Comparison of ENCODE assay signal across 17 cellular contexts in the genomic region with DNA sequence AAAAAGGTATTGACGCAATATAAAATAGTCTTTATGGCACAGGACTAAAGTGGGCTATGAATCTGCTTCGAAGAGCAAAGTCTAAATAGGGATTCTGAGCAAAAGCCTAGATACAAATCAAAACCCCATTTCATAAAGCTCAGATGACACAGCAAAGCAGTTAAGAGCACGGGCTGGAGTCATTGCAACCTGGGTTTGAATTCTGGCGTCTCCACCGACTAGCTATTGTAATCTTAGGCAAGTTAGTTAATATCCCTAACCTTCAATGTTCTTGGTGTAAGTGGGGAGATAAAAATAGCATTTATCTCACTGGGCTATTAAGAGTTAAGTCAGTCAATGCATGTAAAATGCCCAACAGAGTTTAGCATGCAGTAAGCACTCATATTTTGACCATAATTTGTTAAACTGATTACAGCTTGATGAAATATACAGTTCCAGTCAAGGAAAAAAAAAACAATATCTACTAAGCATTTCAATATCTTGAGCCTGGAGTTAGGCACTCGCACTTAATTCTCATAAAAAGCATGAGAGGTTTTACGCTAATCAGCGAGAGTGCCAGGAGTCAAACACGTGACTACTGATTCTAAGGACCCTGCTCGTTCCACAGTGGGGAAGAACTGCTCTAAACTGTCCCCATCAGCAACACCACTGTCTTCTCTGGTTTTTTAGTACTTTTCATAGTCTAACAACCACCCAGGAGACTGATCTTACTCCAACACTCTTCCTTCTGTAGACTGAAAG.
A peak's percentile ranks its signal among the peaks of the same experiment; 100 is the strongest.
DNase-seq lines count a peak whose midpoint lies in the region; ATAC-seq lines count a peak whose summit lies in the region.
"Had no signal": no experiment of that assay in that cellular context is flagged by ENCODE, and none has a peak within 500 bp of the region (broad histone marks: within the 10 kb centered on the region; RNA-seq: fewer than 3 reads in every experiment).

No MANE protein-coding gene starts in this region.

- H3K36me3 Mint-ChIP-seq in activated T-cell treated with anti-CD3 and anti-CD28 coated beads, Interleukin-2, amount 50 U/mL, for 24 hours (ENCODE audit: low read depth) = peaks cover 6% of the 10 kb centered on the region
- H3K36me3 Mint-ChIP-seq in stimulated activated naive B cell treated with anti-CD40 and anti-IgM and Interleukin-4, amounts not matched to agents 10 μg/mL and 1 μg/mL and 100 μg/mL, for 72 hours = no peaks in the 10 kb centered on the region

- no peaks in the 10 kb centered on the region for H3K9me3 Mint-ChIP-seq in activated T-cell treated with anti-CD3 and anti-CD28 coated beads, Interleukin-2, amount 50 U/mL, for 24 hours
- no peaks in the 10 kb centered on the region for H3K9me3 Mint-ChIP-seq in stimulated activated naive B cell treated with anti-CD40 and anti-IgM and Interleukin-4, amounts not matched to agents 10 μg/mL and 1 μg/mL and 100 μg/mL, for 72 hours
- H3K9me3 Mint-ChIP-seq: activated naive CD4-positive, alpha-beta T cell treated with anti-CD3 and anti-CD28 coated beads for 36 hours had no signal

- 47% methylated on average over 10 of the region's 10 CpGs for WGBS in right cardiac atrium

- peak overlapping the region; percentile 39 for H3K27ac ChIP-seq in right cardiac atrium (ENCODE audit: low read length)
- H3K27ac ChIP-seq: epithelial cell of prostate had no signal

- H3K4me3 ChIP-seq in adipocyte (ENCODE audit: low read length) (no peak overlapping the region), right cardiac atrium (ENCODE audit: low read length) (no peak overlapping the region)

- H3K27me3 ChIP-seq in adipocyte (replicated peaks; ENCODE audit: control insufficient read depth, insufficient read depth, low read length) (no peaks in the 10 kb centered on the region), right cardiac atrium (ENCODE audit: control insufficient read depth, insufficient read depth) (no peaks in the 10 kb centered on the region)

- peak overlapping the region; percentile 1 for H3K9ac ChIP-seq in adipocyte (ENCODE audit: low read length)

- peak overlapping the region; percentile 3 for H3K27ac Mint-ChIP-seq in activated T-cell treated with anti-CD3 and anti-CD28 coated beads, Interleukin-2, amount 50 U/mL, for 24 hours
- peak overlapping the region; percentile 43 for H3K27ac Mint-ChIP-seq in stimulated activated naive B cell treated with anti-CD40 and anti-IgM and Interleukin-4, amounts not matched to agents 10 μg/mL and 1 μg/mL and 100 μg/mL, for 72 hours
- H3K27ac Mint-ChIP-seq: activated naive CD4-positive, alpha-beta T cell treated with anti-CD3 and anti-CD28 coated beads for 36 hours had no signal

- H3K4me1 Mint-ChIP-seq in activated T-cell treated with anti-CD3 and anti-CD28 coated beads, Interleukin-2, amount 50 U/mL, for 24 hours (ENCODE audit: low read depth) = peaks cover 91% of the 10 kb centered on the region
- H3K4me1 Mint-ChIP-seq in stimulated activated naive B cell treated with anti-CD40 and anti-IgM and Interleukin-4, amounts not matched to agents 10 μg/mL and 1 μg/mL and 100 μg/mL, for 72 hours = peaks cover 63 to 94% of the 10 kb centered on the region in 2 donors

- no peak for DNase-seq in activated T-cell treated with anti-CD3 and anti-CD28 coated beads, Interleukin-2, amount 50 U/mL, for 24 hours
- DNase-seq in activated T-cell treated with anti-CD3 and anti-CD28 coated beads, Interleukin-2, amount 50 U/mL, for 48 hours = no peak
- DNase-seq in adipocyte (ENCODE audit: low read depth) = no peak
- no peak for DNase-seq in right cardiac atrium
- no peak for DNase-seq in stimulated activated naive B cell treated with anti-CD40 and anti-IgM and Interleukin-4, amounts not matched to agents 10 μg/mL and 1 μg/mL and 100 μg/mL, for 72 hours
- no peak for DNase-seq in stimulated activated CD4-positive, alpha-beta T cell treated with anti-CD3 and anti-CD28 coated beads, Interleukin-2, amount 100 ng/mL, for 48 hours
- no peak for DNase-seq in COLO829 (ENCODE audit: low spot score)
- DNase-seq in NCI-H2227 treated with DMSO at 0.1 percent for 48 hours (lab: John Stamatoyannopoulos, UW) = no peak
- DNase-seq: activated CD8-positive, alpha-beta memory T cell treated with anti-CD3 and anti-CD28 coated beads for 24 hours; Calu3; caudate nucleus; GF-D8; kidney; NCI-H1105; stimulated activated CD4-positive, alpha-beta T cell treated with anti-CD3 and anti-CD28 coated beads, Interleukin-4, amount 100 ng/mL, for 1 hour had no signal

- peak in 1 of 2 donors; percentile 13 for ATAC-seq in right cardiac atrium
- ATAC-seq in stimulated activated naive B cell treated with anti-CD40 and anti-IgM and Interleukin-4, amounts not matched to agents 10 μg/mL and 1 μg/mL and 100 μg/mL, for 72 hours (replicated peaks) = no peak

- no peaks in the 10 kb centered on the region for H3K27me3 Mint-ChIP-seq in activated T-cell treated with anti-CD3 and anti-CD28 coated beads, Interleukin-2, amount 50 U/mL, for 24 hours
- H3K27me3 Mint-ChIP-seq in stimulated activated naive B cell treated with anti-CD40 and anti-IgM and Interleukin-4, amounts not matched to agents 10 μg/mL and 1 μg/mL and 100 μg/mL, for 72 hours = no peaks in the 10 kb centered on the region

- H3K4me1 ChIP-seq in adipocyte (ENCODE audit: control insufficient read depth, insufficient read depth, low read length) (peaks cover 76% of the 10 kb centered on the region), right cardiac atrium (ENCODE audit: control insufficient read depth, insufficient read depth, low read length) (peaks cover 24% of the 10 kb centered on the region)

- no peak overlapping the region for H3K4me3 Mint-ChIP-seq in activated T-cell treated with anti-CD3 and anti-CD28 coated beads, Interleukin-2, amount 50 U/mL, for 24 hours
- H3K4me3 Mint-ChIP-seq in stimulated activated naive B cell treated with anti-CD40 and anti-IgM and Interleukin-4, amounts not matched to agents 10 μg/mL and 1 μg/mL and 100 μg/mL, for 72 hours = no peak overlapping the region
- H3K4me3 Mint-ChIP-seq: activated naive CD4-positive, alpha-beta T cell treated with anti-CD3 and anti-CD28 coated beads for 36 hours had no signal

- H3K36me3 ChIP-seq in adipocyte (ENCODE audit: control insufficient read depth, insufficient read depth, low read length, severe bottlenecking) = no peaks in the 10 kb centered on the region

- intact Hi-C loops in right cardiac atrium (cut with DNase I) = loop anchor here in 1 of 4 donors (10.0 kb wide), 1 partner anchor 74 kb away; a partner anchor contains a TSS

- H3K9me3 ChIP-seq in adipocyte (ENCODE audit: control insufficient read depth, low read length) = no peaks in the 10 kb centered on the region
- H3K9me3 ChIP-seq in right cardiac atrium (ENCODE audit: control insufficient read depth, low read length) = no peaks in the 10 kb centered on the region
